Comparison of ENCODE assay signal across 8 cellular contexts in genomic region chr13:30306762-30307193, GRCh38. TPM values are rescaled to one million over a fixed set of nuclear protein-coding genes. Genes with fewer than 3 reads are reported as not detected.
A peak's percentile ranks its signal among the peaks of the same experiment; 100 is the strongest.
DNase-seq lines count a peak whose midpoint lies in the region; ATAC-seq lines count a peak whose summit lies in the region.

No MANE protein-coding gene starts in this region.

- no peaks in the 10 kb centered on the region for H3K27me3 Mint-ChIP-seq in effector memory CD8-positive, alpha-beta T cell

- peak overlapping the region; percentile 84 to 86 for H3K4me3 Mint-ChIP-seq in effector memory CD8-positive, alpha-beta T cell

- H3K9me3 Mint-ChIP-seq in effector memory CD8-positive, alpha-beta T cell = no peaks in the 10 kb centered on the region

- peak; percentile 59 for ATAC-seq in GM21367 (IDR thresholded peaks at IDR 0.05; ENCODE audit: unreplicated experiment)
- ATAC-seq in effector memory CD8-positive, alpha-beta T cell (replicated peaks) = peak; percentile 87

- H3K4me1 Mint-ChIP-seq in effector memory CD8-positive, alpha-beta T cell (ENCODE audit: low read depth in 2 of 2) = peaks cover 5 to 26% of the 10 kb centered on the region in 2 donors

- no peaks in the 10 kb centered on the region for H3K36me3 Mint-ChIP-seq in effector memory CD8-positive, alpha-beta T cell (ENCODE audit: insufficient read depth)

- DNase-seq in COLO829 (ENCODE audit: low spot score) = peak; percentile 78
- DNase-seq in HT1080 (ENCODE audit: low read depth) = peak; percentile 93
- DNase-seq in NK-92 treated with Interleukin-12 subunit alpha and Interleukin-12 subunit beta, amount 100 ng/mL, for 24 hours (lab: John Stamatoyannopoulos, UW) = peak; percentile 90
- peak; percentile 73 to 83 for DNase-seq in activated CD8-positive, alpha-beta memory T cell treated with anti-CD3 and anti-CD28 coated beads for 4 hours (ENCODE audit: low read depth in 2 of 2)
- peak; percentile 90 to 92 (median 92) for DNase-seq in effector memory CD8-positive, alpha-beta T cell
- peak; percentile 96 for DNase-seq in medulla oblongata (ENCODE audit: extremely low spot score)
- peak; percentile 84 to 94 (median 87) for DNase-seq in stimulated activated CD4-positive, alpha-beta T cell treated with anti-CD3 and anti-CD28 coated beads, TNF-alpha, amount 100 ng/mL, for 48 hours (ENCODE audit: low read depth in 3 of 3)

- H3K27ac Mint-ChIP-seq in effector memory CD8-positive, alpha-beta T cell = peak overlapping the region; percentile 83 to 89

RNA-seq across cellular contexts. Expression of gene KATNAL1, which starts 0.6 kb away (rescaled TPM):
- total RNA-seq in HT1080 (2014; rRNA removed; shearing (Covaris generic)) = 6.6 and 9.0 TPM in 2 replicates
- polyA plus RNA-seq in HT1080 (2015; cell fraction: cytosol; rRNA removed) = 5.9 and 9.5 TPM in 2 replicates
- polyA plus RNA-seq in HT1080 (2015; cell fraction: nucleus; rRNA removed) = 7.8 and 9.6 TPM in 2 replicates

Comparison
In these comparisons a context has a peak if more than half of its experiments do, and no peak if none do; other contexts are left out.
1. Peak in every context shown above with its lines: DNase-seq and ATAC-seq.